8 cellular contexts compared by ENCODE assay signal in the genomic region with DNA sequence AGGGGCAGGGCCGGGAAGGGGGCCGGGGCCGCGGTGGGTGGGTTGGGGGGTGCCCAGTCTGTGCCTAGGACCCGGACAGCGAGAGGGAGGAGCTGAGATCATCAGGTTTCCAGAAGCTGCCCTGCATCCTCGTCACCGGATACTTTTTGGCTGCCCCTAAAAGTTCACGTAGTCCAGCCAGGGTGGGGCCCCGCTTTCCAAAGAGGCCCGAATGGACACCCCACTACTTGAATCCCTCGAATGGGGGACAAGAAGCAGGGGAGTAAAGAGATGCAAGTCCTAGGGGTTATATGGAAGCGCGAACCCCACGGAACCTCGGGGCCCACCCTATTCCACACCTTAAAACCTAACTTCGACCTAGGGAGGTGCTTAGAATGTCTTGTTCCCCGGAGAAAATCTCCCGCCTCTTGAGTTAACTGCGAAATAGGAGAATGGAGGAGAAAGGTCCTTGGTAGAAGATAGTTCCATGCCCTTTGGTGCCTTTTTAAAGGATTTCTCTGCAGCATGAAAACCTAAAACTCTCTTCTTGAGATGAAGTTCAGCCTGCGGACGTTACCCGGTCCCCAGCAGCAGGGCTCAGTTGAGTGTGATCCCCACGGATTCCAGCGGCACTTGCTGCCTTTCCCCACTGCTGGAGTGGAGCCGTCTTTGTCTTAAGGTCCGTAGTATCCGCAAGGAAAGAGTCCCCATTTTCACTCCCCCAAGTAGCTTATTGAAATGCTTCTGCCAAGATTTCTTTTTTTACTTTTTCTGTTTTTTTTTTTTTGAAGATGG. TPM values are rescaled to one million over a fixed set of nuclear protein-coding genes. Genes with fewer than 3 reads are reported as not detected.
DNase-seq lines count a peak whose midpoint lies in the region; ATAC-seq and TF ChIP-seq lines count a peak whose summit lies in the region.

No MANE protein-coding gene starts in this region.

- peak overlapping the region; percentile 95 for H2AFZ ChIP-seq in mammary epithelial cell (ENCODE audit: low read depth, low read length)

- H3K9ac ChIP-seq in mammary epithelial cell (ENCODE audit: insufficient read depth, low read length): peak overlapping the region; percentile 83

- H4K20me1 ChIP-seq in mammary epithelial cell (ENCODE audit: insufficient read depth, low read length): no peaks in the 10 kb centered on the region

- BruUV-seq in mammary epithelial cell (replicated peaks; lab: Mats Ljungman, UMichigan): no TSS peak

- no peak overlapping the region for H3K27ac Mint-ChIP-seq in activated naive CD4-positive, alpha-beta T cell treated with anti-CD3 and anti-CD28 coated beads for 36 hours
- no peak overlapping the region for H3K27ac Mint-ChIP-seq in activated naive CD4-positive, alpha-beta T cell treated with anti-CD3 and anti-CD28 coated beads, Interleukin-2, amount 50 U/mL, for 72 hours
- H3K27ac Mint-ChIP-seq in memory B cell: no peak overlapping the region

- no peaks in the 10 kb centered on the region for H3K9me3 Mint-ChIP-seq in activated naive CD4-positive, alpha-beta T cell treated with anti-CD3 and anti-CD28 coated beads for 36 hours
- H3K9me3 Mint-ChIP-seq in activated naive CD4-positive, alpha-beta T cell treated with anti-CD3 and anti-CD28 coated beads, Interleukin-2, amount 50 U/mL, for 72 hours: no peaks in the 10 kb centered on the region
- H3K9me3 Mint-ChIP-seq in memory B cell: no peaks in the 10 kb centered on the region

- H3K9me3 ChIP-seq in mammary epithelial cell (replicated peaks; ENCODE audit: insufficient read depth, low read length) (no peaks in the 10 kb centered on the region), upper lobe of left lung (no peaks in the 10 kb centered on the region)

- DNase-seq in activated naive CD4-positive, alpha-beta T cell treated with anti-CD3 and anti-CD28 coated beads for 36 hours: no peak
- DNase-seq in activated naive CD4-positive, alpha-beta T cell treated with anti-CD3 and anti-CD28 coated beads, Interleukin-2, amount 50 U/mL, for 72 hours (ENCODE audit: low spot score in 2 of 2): no peak
- DNase-seq in mammary epithelial cell (no peak), memory B cell (ENCODE audit: low spot score in 2 of 2) (peak in 1 of 2 donors; percentile 12), upper lobe of left lung (no peak), globus pallidus (ENCODE audit: low spot score) (no peak)

- CTCF ChIA-PET in activated naive CD4-positive, alpha-beta T cell treated with anti-CD3 and anti-CD28 coated beads for 36 hours (lab: Charles Lee): no interaction called here
- CTCF ChIA-PET in mammary epithelial cell (lab: Charles Lee; ENCODE audit: low non-redundant PET): interaction anchor here (0.6 kb wide), 1 partner anchor 257 kb away, joined by 8 read pairs; no protein-coding TSS in a partner anchor

- no peak for TF ChIP-seq EP300 in upper lobe of left lung (IDR thresholded peaks at IDR 0.05)

- no peak for TF ChIP-seq CTCF in mammary epithelial cell (conservative IDR thresholded peaks at IDR 0.05 in 1 of 2, IDR thresholded peaks at IDR 0.05 in 1 of 2; ENCODE audit: extremely low read depth in 1 of 2, insufficient read depth in 1 of 2, low read depth in 1 of 2, low read length in 2 of 2)
- TF ChIP-seq CTCF in upper lobe of left lung (IDR thresholded peaks at IDR 0.05): no peak

- H3K4me3 Mint-ChIP-seq in activated naive CD4-positive, alpha-beta T cell treated with anti-CD3 and anti-CD28 coated beads for 36 hours: peak overlapping the region; percentile 68
- peak overlapping the region; percentile 80 for H3K4me3 Mint-ChIP-seq in memory B cell

- 14% methylated on average over 19 of the region's 28 CpGs for WGBS in mammary epithelial cell (ENCODE audit: low coverage, missing lambda C conversion rate)
- 33 to 50% methylated on average over 19 to 23 of the region's 28 CpGs for WGBS in upper lobe of left lung, 2 donors

- peaks cover 28% of the 10 kb centered on the region for H3K27me3 Mint-ChIP-seq in activated naive CD4-positive, alpha-beta T cell treated with anti-CD3 and anti-CD28 coated beads for 36 hours (ENCODE audit: low read depth)
- peaks cover 21% of the 10 kb centered on the region for H3K27me3 Mint-ChIP-seq in memory B cell

- no peak for ATAC-seq in activated naive CD4-positive, alpha-beta T cell treated with anti-CD3 and anti-CD28 coated beads, Interleukin-2, amount 50 U/mL, for 72 hours
- ATAC-seq in memory B cell (ENCODE audit: low read depth) (no peak), upper lobe of left lung (ENCODE audit: low FRiP score in 2 of 2) (no peak), HG02885 (IDR thresholded peaks at IDR 0.05; ENCODE audit: poor library complexity, unreplicated experiment) (no peak), GM21786 (IDR thresholded peaks at IDR 0.05; ENCODE audit: unreplicated experiment) (no peak)

- no peaks in the 10 kb centered on the region for H3K27me3 ChIP-seq in mammary epithelial cell (ENCODE audit: insufficient read depth, low read length)
- H3K27me3 ChIP-seq in upper lobe of left lung: peaks cover 0 to 17% (median 12%) of the 10 kb centered on the region in 4 donors

- H3K4me1 ChIP-seq in mammary epithelial cell (ENCODE audit: insufficient read depth, low read length) (peaks cover 45% of the 10 kb centered on the region), upper lobe of left lung (peaks cover 19 to 23% (median 19%) of the 10 kb centered on the region in 4 donors)

- in situ Hi-C loops in mammary epithelial cell (cut with MboI; ENCODE audit: low sequenced_read_pairs in 2 of 2): loop anchor here (10.0 to 25.0 kb wide), 3 partner anchors 240 to 340 kb away; no protein-coding TSS in a partner anchor

- intact Hi-C loops in activated naive CD4-positive, alpha-beta T cell treated with anti-CD3 and anti-CD28 coated beads for 36 hours (cut with micrococcal nuclease): loop anchor here (1.0 to 10.0 kb wide), 8 partner anchors 57 to 1910 kb away; a partner anchor contains a TSS
- intact Hi-C loops in mammary epithelial cell (cut with micrococcal nuclease): loop anchor here (1.0 to 5.0 kb wide), 4 partner anchors 57 to 573 kb away; no protein-coding TSS in a partner anchor

- dilution Hi-C loops in mammary epithelial cell (cut with HindIII; ENCODE audit: low sequenced_read_pairs): no loop called here

- peak overlapping the region; percentile 28 for H3K27ac ChIP-seq in mammary epithelial cell (ENCODE audit: insufficient read depth, low read depth, low read length)
- H3K27ac ChIP-seq in upper lobe of left lung: peak overlapping the region; percentile 77 to 90 (median 87)

- no peak for TF ChIP-seq POLR2A in upper lobe of left lung (IDR thresholded peaks at IDR 0.05)

- H3K4me1 Mint-ChIP-seq in activated naive CD4-positive, alpha-beta T cell treated with anti-CD3 and anti-CD28 coated beads for 36 hours (ENCODE audit: low read depth): peaks cover 6% of the 10 kb centered on the region
- peaks cover 8% of the 10 kb centered on the region for H3K4me1 Mint-ChIP-seq in memory B cell

- H3K36me3 Mint-ChIP-seq in activated naive CD4-positive, alpha-beta T cell treated with anti-CD3 and anti-CD28 coated beads for 36 hours (ENCODE audit: low read depth): no peaks in the 10 kb centered on the region
- no peaks in the 10 kb centered on the region for H3K36me3 Mint-ChIP-seq in activated naive CD4-positive, alpha-beta T cell treated with anti-CD3 and anti-CD28 coated beads, Interleukin-2, amount 50 U/mL, for 72 hours
- H3K36me3 Mint-ChIP-seq in memory B cell: no peaks in the 10 kb centered on the region

- H3K4me3 ChIP-seq in mammary epithelial cell (replicated peaks in 1 of 3; ENCODE audit: insufficient read depth in 1 of 3, low read depth in 2 of 3, low read length in 3 of 3) (peak overlapping the region; percentile 62 to 91 (median 79)), upper lobe of left lung (peak overlapping the region; percentile 67 to 94 (median 85))

- peaks cover 27% of the 10 kb centered on the region for H3K79me2 ChIP-seq in mammary epithelial cell (ENCODE audit: insufficient read depth, low read length)

- peak overlapping the region; percentile 96 for H3K4me2 ChIP-seq in mammary epithelial cell (ENCODE audit: insufficient read depth, low read depth, low read length)

- H3K36me3 ChIP-seq in mammary epithelial cell (ENCODE audit: insufficient read depth, low read length): peaks cover 2% of the 10 kb centered on the region
- no peaks in the 10 kb centered on the region for H3K36me3 ChIP-seq in upper lobe of left lung

RNA-seq across cellular contexts. Expression of a gene that starts 2.1 kb away (rescaled TPM):
- under 1 TPM; 0.10 to 0.17 TPM for total RNA-seq in activated naive CD4-positive, alpha-beta T cell treated with anti-CD3 and anti-CD28 coated beads for 36 hours
- under 1 TPM; 0.10 to 0.59 TPM for total RNA-seq in activated naive CD4-positive, alpha-beta T cell treated with anti-CD3 and anti-CD28 coated beads, Interleukin-2, amount 50 U/mL, for 72 hours
- total RNA-seq in mammary epithelial cell (10 to 100 TPM; 27.3 to 51.3 TPM), upper lobe of left lung (10 to 100 TPM in 5 of 6 donors, 1 to 10 TPM in 1; 6.3 to 24.0 (median 17.9) TPM)
- polyA plus RNA-seq in mammary epithelial cell: 14.0 TPM
- 30.8 TPM for polyA minus RNA-seq in mammary epithelial cell

Comparison
In these comparisons a context has a peak if more than half of its experiments do, and no peak if none do; other contexts are left out.
1. RNA of a gene that starts 2.1 kb away (total RNA-seq): 27.3 to 51.3 TPM in mammary epithelial cell and 6.3 to 24.0 TPM in upper lobe of left lung; 0.10 to 0.59 TPM in activated naive CD4-positive, alpha-beta T cell treated with anti-CD3 and anti-CD28 coated beads, Interleukin-2, amount 50 U/mL, for 72 hours and 0.10 to 0.17 TPM in activated naive CD4-positive, alpha-beta T cell treated with anti-CD3 and anti-CD28 coated beads for 36 hours; every median in the first group is over 4 times any median in the second.